Comparison of ENCODE assay signal across 20 cellular contexts in the genomic region with DNA sequence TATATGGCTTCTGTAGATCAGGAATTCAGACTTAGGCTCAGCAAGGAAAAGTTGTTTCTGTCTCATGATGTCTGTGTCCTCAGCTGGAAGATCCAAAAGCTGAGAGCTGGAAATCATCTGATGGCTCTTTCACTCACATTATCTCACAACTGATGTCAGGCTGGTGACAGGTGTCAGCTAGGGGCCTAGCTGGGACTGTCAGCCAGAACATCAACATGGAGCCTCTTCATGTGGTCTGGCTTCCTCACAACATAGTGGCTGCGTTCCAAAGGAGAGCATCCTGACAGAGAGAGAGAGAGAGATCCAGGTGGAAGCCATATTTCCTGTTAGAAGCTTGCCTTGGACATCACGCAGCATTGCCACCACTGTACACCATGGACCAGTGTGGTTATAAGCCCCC. TPM values are rescaled to one million over a fixed set of nuclear protein-coding genes. Genes with fewer than 3 reads are reported as not detected.
DNase-seq lines count a peak whose midpoint lies in the region; ATAC-seq, FAIRE-seq and TF ChIP-seq lines count a peak whose summit lies in the region.
"Had no signal": no experiment of that assay in that cellular context is flagged by ENCODE, and none has a peak within 500 bp of the region (broad histone marks: within the 10 kb centered on the region; RNA-seq: fewer than 3 reads in every experiment).

No MANE protein-coding gene starts in this region.

- POLR2A ChIA-PET in K562 (lab: Yijun Ruan, JAX), result no interaction called here

- no peaks in the 10 kb centered on the region for H4K20me1 ChIP-seq in K562 (replicated peaks; ENCODE audit: control insufficient read depth, insufficient read depth, low read length)
- H4K20me1 ChIP-seq in neural cell (ENCODE audit: insufficient read depth), result no peaks in the 10 kb centered on the region

- BruUV-seq in K562 (replicated peaks; lab: Mats Ljungman, UMichigan), result no TSS peak

- H3K9ac ChIP-seq in K562 (ENCODE audit: insufficient read depth in 1 of 2, low read depth in 2 of 2, low read length in 2 of 2) (no peak overlapping the region), neural cell (ENCODE audit: low read length) (no peak overlapping the region)
- H3K9ac ChIP-seq: BLaER1 treated with 17β-estradiol and CSF1 and Interleukin-3, amounts not matched to agents 10 nM and 100 nM had no signal

- in situ Hi-C loops in K562 (cut with MboI), result no loop called here

- H3K4me2 ChIP-seq in K562 (ENCODE audit: insufficient read depth, low read length), result no peak overlapping the region
- no peak overlapping the region for H3K4me2 ChIP-seq in neural cell (ENCODE audit: low read length)
- H3K4me2 ChIP-seq: BLaER1 treated with 17β-estradiol and CSF1 and Interleukin-3, amounts not matched to agents 10 nM and 100 nM had no signal

- H2AFZ ChIP-seq in K562 (ENCODE audit: low read depth, low read length) (no peak overlapping the region), neural cell (ENCODE audit: low read depth, low read length) (no peak overlapping the region)

- H3K9me3 ChIP-seq in cardiac muscle cell (ENCODE audit: low read depth) (no peaks in the 10 kb centered on the region), right cardiac atrium (ENCODE audit: control insufficient read depth, low read length) (no peaks in the 10 kb centered on the region), left ventricle myocardium inferior (replicated peaks) (no peaks in the 10 kb centered on the region), K562 (replicated peaks; ENCODE audit: control insufficient read depth, insufficient read depth, low read depth, low read length) (no peaks in the 10 kb centered on the region), neural cell (ENCODE audit: low read length) (no peaks in the 10 kb centered on the region)
- H3K9me3 ChIP-seq: BLaER1 treated with 17β-estradiol and CSF1 and Interleukin-3, amounts not matched to agents 10 nM and 100 nM had no signal

- H3K4me3 ChIP-seq in cardiac muscle cell, result no peak overlapping the region
- H3K4me3 ChIP-seq in right cardiac atrium (ENCODE audit: low read length), result no peak overlapping the region
- H3K4me3 ChIP-seq in left ventricle myocardium inferior, result no peak overlapping the region
- no peak overlapping the region for H3K4me3 ChIP-seq in K562
- no peak overlapping the region for H3K4me3 ChIP-seq in neural cell (ENCODE audit: low read length)
- H3K4me3 ChIP-seq: BLaER1 treated with 17β-estradiol and CSF1 and Interleukin-3, amounts not matched to agents 10 nM and 100 nM had no signal

- H3K79me2 ChIP-seq in K562 (ENCODE audit: control insufficient read depth, insufficient read depth, low read length) (no peaks in the 10 kb centered on the region), neural cell (replicated peaks; ENCODE audit: insufficient read depth, low read length) (no peaks in the 10 kb centered on the region)

- no peaks in the 10 kb centered on the region for H3K9me2 ChIP-seq in neural cell (ENCODE audit: insufficient read depth, low read length)

- no peak for FAIRE-seq in K562 (lab: Jason Lieb, UNC)
- FAIRE-seq: GM12892, GM18507, HepG2 had no signal

- TF ChIP-seq EP300 in K562 (IDR thresholded peaks at IDR 0.05; ENCODE audit: low read length) (no peak), neural cell (conservative IDR thresholded peaks at IDR 0.05; ENCODE audit: poor library complexity, severe bottlenecking) (peak; percentile 27)

- intact Hi-C loops in cardiac septum (cut with DNase I) (no loop called here), right cardiac atrium (cut with DNase I) (no loop called here), left ventricle myocardium inferior (cut with micrococcal nuclease) (no loop called here), K562 (cut with micrococcal nuclease) (no loop called here)

- ATAC-seq in right cardiac atrium (peak; percentile 49 to 78), K562 (no peak)
- ATAC-seq: CD8-positive, alpha-beta T cell; HCT116; HepG2 had no signal

- peak overlapping the region; percentile 91 for H3K27ac ChIP-seq in cardiac muscle cell
- no peak overlapping the region for H3K27ac ChIP-seq in right cardiac atrium (ENCODE audit: low read length)
- no peak overlapping the region for H3K27ac ChIP-seq in left ventricle myocardium inferior (replicated peaks)
- no peak overlapping the region for H3K27ac ChIP-seq in K562 (ENCODE audit: extremely low read depth, low read depth, low read length)
- no peak overlapping the region for H3K27ac ChIP-seq in neural cell (ENCODE audit: low read length)
- H3K27ac ChIP-seq: 22Rv1; BLaER1 treated with 17β-estradiol and CSF1 and Interleukin-3, amounts not matched to agents 10 nM and 100 nM had no signal

- no peaks in the 10 kb centered on the region for H3F3A ChIP-seq in neural cell (ENCODE audit: insufficient read depth, low read length, poor library complexity, severe bottlenecking)

- CTCF ChIA-PET in K562 (lab: Yijun Ruan, JAX; ENCODE audit: low intra/inter-chr PET ratio), result no interaction called here

- WGBS in right cardiac atrium, result 46% methylated on average over 2 of the region's 2 CpGs
- 57% methylated on average over 1 of the region's 2 CpGs for WGBS in K562 (ENCODE audit: insufficient coverage, low coverage, missing lambda C conversion rate)

- DNase-seq in cardiac muscle cell (ENCODE audit: low read depth in 1 of 2, low spot score in 1 of 2) (peak in 1 of 2 donors; percentile 14), cardiac septum (ENCODE audit: low spot score) (no peak), right cardiac atrium (peak in 1 of 3 donors; percentile 40), left ventricle myocardium inferior (no peak), K562 (ENCODE audit: extremely low read depth in 1 of 4, low spot score in 3 of 4) (no peak), AG08395 (ENCODE audit: low spot score) (no peak), HT-29 (ENCODE audit: low spot score) (no peak)
- DNase-seq: Calu3; CD8-positive, alpha-beta T cell; DMS79 treated with DMSO at 0.1 percent for 48 hours; GOT3; H7; HFFc6 had no signal

- H3K9me1 ChIP-seq in K562 (ENCODE audit: control insufficient read depth, insufficient read depth, low read length), result no peaks in the 10 kb centered on the region

- TF ChIP-seq POLR2A in K562 (conservative IDR thresholded peaks at IDR 0.05), result no peak

- no peak for TF ChIP-seq RAD21 in K562 (CRISPR knock-in tag; conservative IDR thresholded peaks at IDR 0.05 in 1 of 2, IDR thresholded peaks at IDR 0.05 in 1 of 2)
- TF ChIP-seq RAD21 in neural cell (conservative IDR thresholded peaks at IDR 0.05), result no peak

- TF ChIP-seq CTCF in cardiac muscle cell (IDR thresholded peaks at IDR 0.05; ENCODE audit: low read depth, low read length), result no peak
- no peak for TF ChIP-seq CTCF in left ventricle myocardium inferior (IDR thresholded peaks at IDR 0.05; ENCODE audit: borderline replicate concordance)
- TF ChIP-seq CTCF in K562 (IDR thresholded peaks at IDR 0.05 in 2 of 3, conservative IDR thresholded peaks at IDR 0.05 in 1 of 3; ENCODE audit: insufficient read depth in 2 of 3, low read depth in 1 of 3, low read length in 3 of 3), result no peak
- no peak for TF ChIP-seq CTCF in neural cell (IDR thresholded peaks at IDR 0.05; ENCODE audit: poor library complexity, severe bottlenecking)

- H3K36me3 ChIP-seq in cardiac muscle cell, result no peaks in the 10 kb centered on the region
- H3K36me3 ChIP-seq in left ventricle myocardium inferior, result no peaks in the 10 kb centered on the region
- no peaks in the 10 kb centered on the region for H3K36me3 ChIP-seq in K562 (ENCODE audit: control insufficient read depth, insufficient read depth, low read length)
- H3K36me3 ChIP-seq in neural cell (ENCODE audit: insufficient read depth, low read length), result no peaks in the 10 kb centered on the region
- H3K36me3 ChIP-seq: BLaER1 treated with 17β-estradiol and CSF1 and Interleukin-3, amounts not matched to agents 10 nM and 100 nM had no signal

- peaks cover 19% of the 10 kb centered on the region for H3K4me1 ChIP-seq in cardiac muscle cell (ENCODE audit: low read depth)
- H3K4me1 ChIP-seq in right cardiac atrium (ENCODE audit: control insufficient read depth, insufficient read depth, low read length), result peaks cover 3% of the 10 kb centered on the region
- no peaks in the 10 kb centered on the region for H3K4me1 ChIP-seq in left ventricle myocardium inferior
- no peaks in the 10 kb centered on the region; a peak in 2 of 5 replicates for H3K4me1 ChIP-seq in K562 (replicated peaks in 1 of 2; ENCODE audit: control insufficient read depth in 2 of 2, insufficient read depth in 2 of 2, low read length in 2 of 2)

- no peaks in the 10 kb centered on the region for H3K27me3 ChIP-seq in cardiac muscle cell
- H3K27me3 ChIP-seq in right cardiac atrium (ENCODE audit: control insufficient read depth, insufficient read depth), result no peaks in the 10 kb centered on the region
- H3K27me3 ChIP-seq in left ventricle myocardium inferior (ENCODE audit: low read depth), result no peaks in the 10 kb centered on the region
- H3K27me3 ChIP-seq in K562 (ENCODE audit: control insufficient read depth in 2 of 2, insufficient read depth in 2 of 2, low read length in 2 of 2), result no peaks in the 10 kb centered on the region
- H3K27me3 ChIP-seq in neural cell (ENCODE audit: insufficient read depth, low read depth, low read length), result no peaks in the 10 kb centered on the region

RNA-seq across cellular contexts. Expression of gene INTS6L, which starts 10.6 kb away (rescaled TPM):
- total RNA-seq in cardiac muscle cell (34.1 and 49.3 TPM in 2 replicates), cardiac septum (3.7 TPM), right cardiac atrium (10 to 100 TPM in 2 of 4 donors, 1 to 10 TPM in 2; 9.3 to 11.4 (median 10.6) TPM), left ventricle myocardium inferior (2.3 TPM), K562 (2014; rRNA removed) (16.0 and 17.1 TPM in 2 replicates), K562 (2014; rRNA removed; fragmentation: Illumina TruSeq; extraction: Trizol) (21.9 and 22.7 TPM in 2 replicates), K562 (2015; rRNA removed; fragmentation: Illumina TruSeq; extraction: Trizol) (42.0 and 44.9 TPM in 2 replicates), K562 (2021) (17.8 and 19.7 TPM in 2 replicates)
- polyA plus RNA-seq in cardiac muscle cell (21.2 and 34.4 TPM in 2 replicates), right cardiac atrium (6.8 TPM), K562 (2011; rRNA removed) (29.6 and 41.7 TPM in 2 replicates), K562 (2014; fragmentation: Illumina TruSeq; extraction: Trizol) (25.8 and 31.5 TPM in 2 replicates), K562 (2014; fragmentation: Nextera tagmentation; extraction: Ambion mirVana) (10 to 100 TPM in 1 of 2 experiments, 1 to 10 TPM in 1; 6.1 to 10.8 TPM), K562 (2014; rRNA removed) (32.1 and 40.5 TPM in 2 replicates), neural cell (44.8 and 57.1 TPM in 2 replicates)
- 24.1 and 66.2 TPM in 2 replicates for total RNA-seq in K562 (2011; cell fraction: chromatin; rRNA removed; ENCODE audit: low replicate concordance)
- total RNA-seq in K562 (2011; cell fraction: nucleolus; rRNA removed), result 14.2 and 18.3 TPM in 2 replicates
- 26.8 and 37.5 TPM in 2 replicates for total RNA-seq in K562 (2011; cell fraction: nucleoplasm; rRNA removed)
- polyA plus RNA-seq in K562 (2011; cell fraction: cytosol; rRNA removed), result 7.1 and 10.3 TPM in 2 replicates
- 89.0 and 93.3 TPM in 2 replicates for polyA plus RNA-seq in K562 (2011; cell fraction: nucleus; rRNA removed)
- 19.6 and 20.4 TPM in 2 replicates for polyA plus RNA-seq in K562 (2012)
- polyA minus RNA-seq in K562 (2011; rRNA and poly(A)+ RNA removed), result 16.4 and 17.2 TPM in 2 replicates
- 6.3 and 6.6 TPM in 2 replicates for polyA minus RNA-seq in K562 (2011; cell fraction: cytosol; rRNA and poly(A)+ RNA removed)
- polyA minus RNA-seq in K562 (2011; cell fraction: nucleus; rRNA and poly(A)+ RNA removed), result 24.9 and 33.8 TPM in 2 replicates
- 37.7 and 38.5 TPM in 2 replicates for polyA minus RNA-seq in neural cell
- total RNA-seq in HT-29 (2014; rRNA removed; shearing (Covaris generic)), result 0.36 and 0.68 TPM in 2 replicates
- total RNA-seq: HepG2 had no signal
- polyA plus RNA-seq: HepG2 had no signal
